ENCODE assay signal across 11 cellular contexts in the genomic region with DNA sequence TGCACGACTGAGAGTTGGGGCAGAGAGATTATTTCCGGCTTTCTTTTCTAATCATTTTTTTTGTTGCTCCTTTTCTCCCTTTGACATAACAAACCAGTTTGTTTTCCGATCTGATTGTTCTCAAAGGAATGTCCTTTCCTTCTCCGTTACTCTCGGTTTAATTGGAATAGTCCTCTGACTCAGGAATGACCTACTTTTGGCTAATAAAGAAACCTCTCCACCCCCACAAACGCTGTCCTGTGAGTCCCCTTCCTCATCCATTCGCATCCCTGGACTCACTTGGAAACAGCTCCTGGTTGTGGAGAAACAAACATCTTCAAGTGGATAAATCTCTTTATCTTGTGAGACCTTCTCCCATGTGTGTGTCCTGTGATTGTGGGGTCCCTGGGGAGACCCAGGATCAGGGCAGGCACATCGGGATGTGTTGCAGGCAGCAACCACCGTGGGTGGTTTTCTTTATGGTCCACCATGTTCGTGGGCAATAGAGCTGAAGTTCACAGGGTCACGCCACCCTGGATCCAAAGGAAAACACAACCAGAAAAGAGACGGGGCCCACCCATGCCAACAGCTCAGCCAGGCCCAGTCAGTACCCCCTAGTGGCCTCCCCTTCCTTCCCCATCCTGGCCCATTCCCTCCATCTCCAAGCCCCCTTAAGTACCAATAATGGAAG. TPM values are rescaled to one million over a fixed set of nuclear protein-coding genes. Genes with fewer than 3 reads are reported as not detected.
DNase-seq lines count a peak whose midpoint lies in the region; ATAC-seq and TF ChIP-seq lines count a peak whose summit lies in the region.
"Had no signal": no experiment of that assay in that cellular context is flagged by ENCODE, and none has a peak within 500 bp of the region (broad histone marks: within the 10 kb centered on the region; RNA-seq: fewer than 3 reads in every experiment).

No MANE protein-coding gene starts in this region.

- no peaks in the 10 kb centered on the region for H3K9me3 ChIP-seq in T-helper 17 cell (ENCODE audit: control insufficient read depth, low read length, poor library complexity, severe bottlenecking)
- H3K9me3 ChIP-seq in ovary, result no peaks in the 10 kb centered on the region

- H3K4me3 Mint-ChIP-seq in T-helper 17 cell, result peak overlapping the region; percentile 15

- no peak overlapping the region for H3K27ac ChIP-seq in ovary

- no peaks in the 10 kb centered on the region for H3K4me1 ChIP-seq in ovary (ENCODE audit: insufficient read depth)

- no peaks in the 10 kb centered on the region for H3K36me3 ChIP-seq in ovary

- H3K36me3 Mint-ChIP-seq in T-helper 17 cell (ENCODE audit: low read depth), result no peaks in the 10 kb centered on the region

- 46 to 56% (median 50%) methylated on average over 12 of the region's 12 CpGs for WGBS in ovary, 3 donors

- intact Hi-C loops in ovary (cut with DNase I), result no loop called here

- peaks cover 35% of the 10 kb centered on the region for H3K4me1 Mint-ChIP-seq in T-helper 17 cell

- H3K27me3 Mint-ChIP-seq in T-helper 17 cell, result no peaks in the 10 kb centered on the region

- H3K27ac Mint-ChIP-seq in T-helper 17 cell, result peak overlapping the region; percentile 27

- ATAC-seq in T-helper 17 cell (no peak), GM18870 (IDR thresholded peaks at IDR 0.05; ENCODE audit: unreplicated experiment) (no peak)
- ATAC-seq: left cardiac atrium had no signal

- no peaks in the 10 kb centered on the region for H3K27me3 ChIP-seq in ovary

- no peak for TF ChIP-seq POLR2A in ovary (IDR thresholded peaks at IDR 0.05)

- TF ChIP-seq EP300 in ovary (IDR thresholded peaks at IDR 0.05), result no peak

- no peak overlapping the region for H3K4me3 ChIP-seq in epithelial cell of esophagus (ENCODE audit: low read length)
- no peak overlapping the region for H3K4me3 ChIP-seq in ovary

- TF ChIP-seq CTCF in epithelial cell of esophagus (IDR thresholded peaks at IDR 0.05; ENCODE audit: insufficient read depth, low read depth, low read length, missing control alignments), result no peak
- no peak for TF ChIP-seq CTCF in ovary (IDR thresholded peaks at IDR 0.05)

- DNase-seq in EL, result peak; percentile 74
- no peak for DNase-seq in T-helper 17 cell
- DNase-seq in epithelial cell of esophagus (ENCODE audit: low read depth), result peak; percentile 50
- DNase-seq in retina, result peak; percentile 64
- no peak for DNase-seq in NCI-H1092 treated with DMSO at 0.1 percent for 48 hours (lab: John Stamatoyannopoulos, UW)
- no peak for DNase-seq in ovary
- no peak for DNase-seq in stimulated activated CD4-positive, alpha-beta T cell treated with anti-CD3 and anti-CD28 coated beads, Interleukin-12 subunit alpha, Interleukin-12 subunit beta, amount 100 ng/mL, for 4 hours
- DNase-seq: left cardiac atrium, NCI-H2171 treated with DMSO at 0.1 percent for 48 hours, posterior cingulate gyrus had no signal

RNA-seq across cellular contexts. Expression of gene NEK6, which starts 45.2 kb away (rescaled TPM):
- total RNA-seq in T-helper 17 cell (10 to 100 TPM in 1 of 2 donors, 1 to 10 TPM in 1; 7.8 to 12.7 TPM), ovary (10 to 100 TPM in 5 of 7 donors, 1 to 10 TPM in 2; 7.2 to 45.1 (median 22.8) TPM)
- polyA plus RNA-seq in ovary, result 10 to 100 TPM in 1 of 2 donors, 1 to 10 TPM in 1; 7.6 to 23.0 TPM

Comparison
In these comparisons a context has a peak if more than half of its experiments do, and no peak if none do; other contexts are left out.
1. DNase-seq: peak in EL (single experiment), epithelial cell of esophagus (single experiment) and retina (single experiment); none in T-helper 17 cell (0 of 3), NCI-H1092 treated with DMSO at 0.1 percent for 48 hours (single experiment), ovary (0 of 5) and stimulated activated CD4-positive, alpha-beta T cell treated with anti-CD3 and anti-CD28 coated beads, Interleukin-12 subunit alpha, Interleukin-12 subunit beta, amount 100 ng/mL, for 4 hours (single experiment).